Comparison of ENCODE assay signal across 1 cellular context in the genomic region with DNA sequence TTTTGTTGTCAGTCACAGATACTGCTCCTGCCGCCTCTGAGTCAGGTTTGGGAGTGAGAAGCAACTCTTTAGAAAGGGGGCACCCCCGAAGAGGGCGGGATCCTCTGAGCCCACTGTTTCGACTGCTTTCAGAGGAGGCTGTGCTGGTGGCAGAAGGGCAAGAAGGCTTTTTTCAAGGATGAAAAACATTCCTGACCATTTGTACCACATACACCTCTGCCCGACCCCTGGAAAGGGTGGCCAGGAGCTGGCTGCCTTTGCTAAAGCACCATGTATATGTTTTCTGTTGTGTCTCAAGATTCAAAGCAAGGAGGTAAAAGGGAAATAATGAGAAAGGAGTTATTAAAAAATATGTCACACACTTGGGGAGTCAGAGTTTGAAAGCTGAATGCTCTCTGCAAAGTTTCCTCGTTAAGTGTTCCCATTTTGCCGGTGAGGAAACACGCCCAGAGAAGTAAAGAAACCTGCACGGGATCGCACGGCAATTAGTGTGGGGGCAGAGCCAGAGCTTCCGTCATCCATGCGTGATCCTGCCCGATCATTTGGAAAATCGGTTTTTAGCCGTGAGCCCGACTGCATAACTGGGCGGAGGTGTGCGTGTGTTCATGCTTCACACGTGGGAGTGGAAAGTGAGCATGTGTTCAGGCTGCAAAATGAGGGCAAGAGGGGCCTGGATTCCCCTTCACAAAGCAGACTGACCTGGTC.
TF ChIP-seq lines count a peak whose summit lies in the region.

No MANE protein-coding gene starts in this region.

TF ChIP-seq in H1, 55 proteins besides CTCF, POLR2A, EP300 and RAD21:
- TF ChIP-seq RXRA (IDR thresholded peaks at IDR 0.05; ENCODE audit: insufficient read depth, low read depth, low read length): no peak
- no peak for TF ChIP-seq HDAC2 (IDR thresholded peaks at IDR 0.05; ENCODE audit: borderline replicate concordance in 1 of 2, low read depth in 2 of 2, low read length in 2 of 2)
- TF ChIP-seq CBX5 (IDR thresholded peaks at IDR 0.05; ENCODE audit: low read depth, low read length): no peak
- TF ChIP-seq RBBP5 (IDR thresholded peaks at IDR 0.05; ENCODE audit: borderline replicate concordance, low read depth, low read length): no peak
- TF ChIP-seq JUND (IDR thresholded peaks at IDR 0.05; ENCODE audit: low read length): no peak
- TF ChIP-seq NANOG (IDR thresholded peaks at IDR 0.05; ENCODE audit: insufficient read depth, low read depth, low read length, poor library complexity, severe bottlenecking): no peak
- TF ChIP-seq CHD2 (IDR thresholded peaks at IDR 0.05; ENCODE audit: low read length): no peak
- TF ChIP-seq SP1 (IDR thresholded peaks at IDR 0.05; ENCODE audit: low read depth, low read length): no peak
- TF ChIP-seq, protein P1, sequence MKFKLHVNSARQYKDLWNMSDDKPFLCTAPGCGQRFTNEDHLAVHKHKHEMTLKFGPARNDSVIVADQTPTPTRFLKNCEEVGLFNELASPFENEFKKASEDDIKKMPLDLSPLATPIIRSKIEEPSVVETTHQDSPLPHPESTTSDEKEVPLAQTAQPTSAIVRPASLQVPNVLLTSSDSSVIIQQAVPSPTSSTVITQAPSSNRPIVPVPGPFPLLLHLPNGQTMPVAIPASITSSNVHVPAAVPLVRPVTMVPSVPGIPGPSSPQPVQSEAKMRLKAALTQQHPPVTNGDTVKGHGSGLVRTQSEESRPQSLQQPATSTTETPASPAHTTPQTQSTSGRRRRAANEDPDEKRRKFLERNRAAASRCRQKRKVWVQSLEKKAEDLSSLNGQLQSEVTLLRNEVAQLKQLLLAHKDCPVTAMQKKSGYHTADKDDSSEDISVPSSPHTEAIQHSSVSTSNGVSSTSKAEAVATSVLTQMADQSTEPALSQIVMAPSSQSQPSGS (IDR thresholded peaks at IDR 0.05; ENCODE audit: low read length): no peak
- TF ChIP-seq, protein P2, sequence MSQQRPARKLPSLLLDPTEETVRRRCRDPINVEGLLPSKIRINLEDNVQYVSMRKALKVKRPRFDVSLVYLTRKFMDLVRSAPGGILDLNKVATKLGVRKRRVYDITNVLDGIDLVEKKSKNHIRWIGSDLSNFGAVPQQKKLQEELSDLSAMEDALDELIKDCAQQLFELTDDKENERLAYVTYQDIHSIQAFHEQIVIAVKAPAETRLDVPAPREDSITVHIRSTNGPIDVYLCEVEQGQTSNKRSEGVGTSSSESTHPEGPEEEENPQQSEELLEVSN (IDR thresholded peaks at IDR 0.05): no peak
- TF ChIP-seq MAFK (IDR thresholded peaks at IDR 0.05; ENCODE audit: low read depth, low read length): no peak
- TF ChIP-seq RNF2 (IDR thresholded peaks at IDR 0.05; ENCODE audit: borderline replicate concordance, low read depth, low read length, missing control alignments, poor library complexity, severe bottlenecking): no peak
TF ChIP-seq in H1: peak in this region for 0.
